In the genomic region with DNA sequence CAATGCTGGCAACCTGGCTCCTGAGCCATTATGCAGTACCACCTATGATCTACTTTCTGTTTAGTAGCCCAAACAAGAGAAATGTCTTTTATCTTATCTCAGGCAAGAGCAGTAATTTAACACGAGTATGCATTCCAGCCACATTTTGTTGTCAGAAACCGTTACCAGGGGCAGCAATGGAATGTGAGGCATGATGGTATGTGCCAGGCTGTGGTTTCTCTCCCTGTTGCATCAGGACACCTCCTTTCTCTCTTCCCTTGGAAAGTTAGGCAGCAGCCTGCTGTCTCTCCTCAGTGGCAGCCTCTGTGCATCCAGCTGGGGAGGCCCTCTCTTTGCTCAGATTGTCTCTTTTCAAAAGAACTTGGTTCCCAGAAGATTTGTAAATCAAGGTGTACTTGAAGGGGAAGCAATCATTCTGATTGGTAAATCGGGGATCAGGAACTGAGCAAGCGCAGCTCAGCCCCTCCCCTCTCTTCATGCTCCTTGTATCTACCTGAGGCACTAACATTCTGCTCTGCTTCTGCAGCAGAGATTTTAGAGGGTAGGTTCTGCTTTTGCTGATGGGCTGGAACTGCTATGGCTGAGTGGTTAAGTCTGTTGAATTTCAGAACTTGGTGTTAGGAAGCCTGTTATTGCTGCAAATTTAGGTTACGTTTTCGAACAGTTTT, we compare ENCODE assay signal across 10 cellular contexts.
A peak's percentile ranks its signal among the peaks of the same experiment; 100 is the strongest.
DNase-seq lines count a peak whose midpoint lies in the region; TF ChIP-seq lines count a peak whose summit lies in the region.
"Had no signal": no experiment of that assay in that cellular context is flagged by ENCODE, and none has a peak within 500 bp of the region (broad histone marks: within the 10 kb centered on the region; RNA-seq: fewer than 3 reads in every experiment).

No MANE protein-coding gene starts in this region.

- intact Hi-C loops in posterior cingulate gyrus (cut with DNase I) = loop anchor here (10.0 kb wide), 1 partner anchor 147 kb away; no protein-coding TSS in a partner anchor

- in situ Hi-C loops in Caki2 (cut with HindIII; ENCODE audit: low pct_unique_long_range_greater_than_20kb, low sequenced_read_pairs) = no loop called here

- TF ChIP-seq CTCF in RWPE1 (conservative IDR thresholded peaks at IDR 0.05; ENCODE audit: low read depth) = no peak

- peak overlapping the region; percentile 74 for H3K27ac ChIP-seq in RWPE1

- CTCF ChIA-PET in RWPE1 (lab: Yijun Ruan, JAX) = no interaction called here

- DNase-seq in Caki2 (ENCODE audit: low read depth) = peak; percentile 74
- peak; percentile 60 for DNase-seq in RWPE1 (ENCODE audit: low spot score)
- DNase-seq in fibroblast of peridontal ligament (ENCODE audit: extremely low read depth) = peak; percentile 88
- DNase-seq in myocyte (ENCODE audit: low read depth) = peak; percentile 96
- no peak for DNase-seq in NCI-H1694 treated with DMSO at 0.1 percent for 48 hours (lab: John Stamatoyannopoulos, UW)
- DNase-seq in NCI-H82 treated with DMSO at 0.1 percent for 48 hours (lab: John Stamatoyannopoulos, UW; ENCODE audit: unreplicated experiment) = no peak
- no peak for DNase-seq in NCI-H2107 (lab: John Stamatoyannopoulos, UW)
- no peak for DNase-seq in posterior cingulate gyrus
- DNase-seq: activated T-cell treated with anti-CD3 and anti-CD28 coated beads, Interleukin-2, amount 50 U/mL, for 48 hours; NCI-H1694 had no signal

- POLR2A ChIA-PET in RWPE1 (lab: Yijun Ruan, JAX; ENCODE audit: low non-redundant PET) = no interaction called here

Comparison
In these comparisons a context has a peak if more than half of its experiments do, and no peak if none do; other contexts are left out.
1. DNase-seq: peak in Caki2 (single experiment), RWPE1 (single experiment), fibroblast of peridontal ligament (single experiment) and myocyte (single experiment); none in NCI-H1694 treated with DMSO at 0.1 percent for 48 hours (single experiment), NCI-H82 treated with DMSO at 0.1 percent for 48 hours (single experiment), NCI-H2107 (single experiment) and posterior cingulate gyrus (0 of 10).